ENCODE assay signal across 13 cellular contexts in the genomic region with DNA sequence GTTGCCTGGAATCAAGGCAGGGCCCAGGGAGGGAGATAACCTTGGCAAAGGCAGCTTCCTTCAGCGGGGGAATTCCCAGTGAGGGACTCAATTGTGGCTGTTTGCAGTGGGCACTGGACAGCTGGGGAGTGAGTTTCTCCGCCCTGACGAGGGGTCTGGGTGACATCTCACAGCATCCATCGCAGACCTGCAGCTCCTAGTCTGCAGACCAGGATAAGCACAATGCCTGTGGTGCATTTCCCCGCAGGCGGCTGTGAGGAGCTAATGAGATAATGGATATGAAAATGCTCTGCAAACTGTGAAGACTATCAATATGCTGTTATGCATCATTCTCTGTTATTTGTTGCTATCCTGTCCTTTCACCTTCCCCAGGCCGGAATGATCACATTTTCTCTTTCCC. TPM values are rescaled to one million over a fixed set of nuclear protein-coding genes. Genes with fewer than 3 reads are reported as not detected.
DNase-seq lines count a peak whose midpoint lies in the region; ATAC-seq and TF ChIP-seq lines count a peak whose summit lies in the region.
"Had no signal": no experiment of that assay in that cellular context is flagged by ENCODE, and none has a peak within 500 bp of the region (broad histone marks: within the 10 kb centered on the region; RNA-seq: fewer than 3 reads in every experiment).

No MANE protein-coding gene starts in this region.

- H3K9me3 Mint-ChIP-seq in WTC11: peaks cover 14% of the 10 kb centered on the region; the same call in 1 of the 2 replicates

- no peak overlapping the region for H3K56ac ChIP-seq in IMR-90 (ENCODE audit: extremely low read depth, insufficient read depth, low read length)

- no peak for DNase-seq in IMR-90
- no peak for DNase-seq in WTC11 (ENCODE audit: low spot score)
- no peak for DNase-seq in hepatocyte (ENCODE audit: low spot score)
- no peak for DNase-seq in right lobe of liver
- DNase-seq in coronary artery (ENCODE audit: low spot score): no peak
- DNase-seq: activated CD4-positive, alpha-beta T cell treated with anti-CD3 and anti-CD28 coated beads for 1 hour; Caco-2; cerebellar nuclear complex; NCI-H187; ovary had no signal

- no peak overlapping the region; the same call in 1 of the 2 replicates for H2BK20ac ChIP-seq in IMR-90 (ENCODE audit: low read depth, low read length)

- H4K20me1 ChIP-seq in IMR-90 (ENCODE audit: insufficient read depth, low read length): no peaks in the 10 kb centered on the region
- H4K20me1 ChIP-seq in hepatocyte (ENCODE audit: insufficient read depth, poor library complexity, severe bottlenecking): no peaks in the 10 kb centered on the region

- dilution Hi-C loops in IMR-90 (cut with HindIII; ENCODE audit: low sequenced_read_pairs, unreplicated experiment): no loop called here

- H2BK120ac ChIP-seq in IMR-90 (ENCODE audit: low read depth, low read length): peak overlapping the region; percentile 93; the same call in 1 of the 2 replicates

- peak overlapping the region; percentile 83; the same call in 1 of the 2 replicates for H4K91ac ChIP-seq in IMR-90 (ENCODE audit: insufficient read depth, low read depth, low read length)

- peaks cover 6% of the 10 kb centered on the region for H3K4me1 ChIP-seq in IMR-90 (ENCODE audit: control insufficient read depth, insufficient read depth, low read length)
- H3K4me1 ChIP-seq in hepatocyte (ENCODE audit: insufficient read depth): peaks cover 35% of the 10 kb centered on the region
- peaks cover 0 to 17% (median 10%) of the 10 kb centered on the region in 5 donors for H3K4me1 ChIP-seq in subcutaneous abdominal adipose tissue (ENCODE audit: control insufficient read depth in 5 of 5, insufficient read depth in 5 of 5, low read length in 5 of 5)
- H3K4me1 ChIP-seq in right lobe of liver: peaks cover 0 to 25% (median 4%) of the 10 kb centered on the region in 4 donors

- no peak overlapping the region; the same call in 1 of the 2 replicates for H4K5ac ChIP-seq in IMR-90 (ENCODE audit: low read depth, low read length)

- ATAC-seq in IMR-90 (ENCODE audit: low read depth) (no peak), WTC11 (peak; percentile 7; the same call in 1 of the 2 replicates), right lobe of liver (no peak), HG02763 (IDR thresholded peaks at IDR 0.05; ENCODE audit: unreplicated experiment) (no peak)

- peaks cover 2% of the 10 kb centered on the region; the same call in 1 of the 2 replicates for H3K9me3 ChIP-seq in IMR-90 (ENCODE audit: control insufficient read depth, insufficient read depth, low read length)
- peaks cover 4% of the 10 kb centered on the region for H3K9me3 ChIP-seq in hepatocyte (ENCODE audit: low read depth)
- H3K9me3 ChIP-seq in subcutaneous abdominal adipose tissue (ENCODE audit: control insufficient read depth in 5 of 5, low read length in 5 of 5): no peaks in the 10 kb centered on the region
- no peaks in the 10 kb centered on the region for H3K9me3 ChIP-seq in right lobe of liver
- H3K9me3 ChIP-seq: Caco-2, ovary had no signal

- H2AFZ ChIP-seq in IMR-90 (replicated peaks; ENCODE audit: low read length, poor library complexity) (no peak overlapping the region), hepatocyte (no peak overlapping the region)

- peak overlapping the region; percentile 26; the same call in 1 of the 2 replicates for H3K4ac ChIP-seq in IMR-90 (ENCODE audit: low read depth, low read length)

- H3K27ac Mint-ChIP-seq in WTC11: peak overlapping the region; percentile 91
- H3K27ac Mint-ChIP-seq: IgD-negative memory B cell had no signal

- H3K18ac ChIP-seq in IMR-90 (ENCODE audit: low read depth, low read length): peak overlapping the region; percentile 99; the same call in 1 of the 2 replicates

- H3K9me1 ChIP-seq in IMR-90 (ENCODE audit: insufficient read depth, low read length): peaks cover 2% of the 10 kb centered on the region; the same call in 1 of the 2 replicates

- no peak overlapping the region for H3K4me2 ChIP-seq in IMR-90 (ENCODE audit: low read depth, low read length)
- peak overlapping the region; percentile 5 for H3K4me2 ChIP-seq in hepatocyte

- H3K27ac ChIP-seq in IMR-90 (ENCODE audit: insufficient read depth, low read length) (no peak overlapping the region; the same call in 1 of the 2 replicates), hepatocyte (peak overlapping the region; percentile 89), subcutaneous abdominal adipose tissue (ENCODE audit: low read depth, low read length) (peak overlapping the region; percentile 59), right lobe of liver (peak overlapping the region in 1 of 3 donors; percentile 1), coronary artery (peak overlapping the region in 1 of 2 donors; percentile 39)

- intact Hi-C loops in IMR-90 (cut with micrococcal nuclease): no loop called here
- intact Hi-C loops in right lobe of liver (cut with DNase I): no loop called here

- in situ Hi-C loops in IMR-90 (cut with MboI; ENCODE audit: low sequenced_read_pairs): no loop called here

- no TSS peak for BruUV-seq in IMR-90 (replicated peaks; lab: Mats Ljungman, UMichigan)

- TF ChIP-seq CTCF in IMR-90 (conservative IDR thresholded peaks at IDR 0.05; ENCODE audit: low read depth, low read length) (no peak), WTC11 (IDR thresholded peaks at IDR 0.05) (no peak), hepatocyte (IDR thresholded peaks at IDR 0.05; ENCODE audit: poor library complexity) (no peak), right lobe of liver (IDR thresholded peaks at IDR 0.05) (no peak), coronary artery (IDR thresholded peaks at IDR 0.05) (no peak)

- no peak overlapping the region for H2BK15ac ChIP-seq in IMR-90 (ENCODE audit: low read depth, low read length)

- H3K36me3 Mint-ChIP-seq in WTC11: 0 out of 2 replicates have a peak, but pooled peaks cover 6% of the 10 kb centered on the region

- no peak overlapping the region for H3K23ac ChIP-seq in IMR-90 (ENCODE audit: low read depth, low read length)

- H2AK9ac ChIP-seq in IMR-90 (replicated peaks; ENCODE audit: low read depth, low read length, poor library complexity): no peak overlapping the region

- H3K27me3 ChIP-seq in IMR-90 (ENCODE audit: control insufficient read depth, insufficient read depth, low read length): peaks cover 9% of the 10 kb centered on the region; the same call in 1 of the 2 replicates
- no peaks in the 10 kb centered on the region for H3K27me3 ChIP-seq in hepatocyte
- H3K27me3 ChIP-seq in subcutaneous abdominal adipose tissue (ENCODE audit: control insufficient read depth in 5 of 5, insufficient read depth in 4 of 5, low read length in 5 of 5): no peaks in the 10 kb centered on the region
- H3K27me3 ChIP-seq in right lobe of liver: no peaks in the 10 kb centered on the region
- H3K27me3 ChIP-seq: ovary had no signal

- no peaks in the 10 kb centered on the region for H3K79me1 ChIP-seq in IMR-90 (ENCODE audit: low read depth in 1 of 2, low read length in 2 of 2)

- TF ChIP-seq POLR2A in IMR-90 (IDR thresholded peaks at IDR 0.05; ENCODE audit: low read depth, low read length): no peak
- no peak for TF ChIP-seq POLR2A in right lobe of liver (IDR thresholded peaks at IDR 0.05)

- H2AK5ac ChIP-seq in IMR-90 (ENCODE audit: low read depth, low read length): no peak overlapping the region

- no peak overlapping the region for H2BK5ac ChIP-seq in IMR-90 (ENCODE audit: low read depth, low read length, poor library complexity, severe bottlenecking)

- H3K36me3 ChIP-seq in IMR-90 (ENCODE audit: control insufficient read depth, insufficient read depth, low read length): no peaks in the 10 kb centered on the region
- no peaks in the 10 kb centered on the region for H3K36me3 ChIP-seq in hepatocyte (replicated peaks; ENCODE audit: insufficient read depth, low read depth)
- H3K36me3 ChIP-seq in subcutaneous abdominal adipose tissue (ENCODE audit: control insufficient read depth in 5 of 5, insufficient read depth in 5 of 5, low read length in 5 of 5): no peaks in the 10 kb centered on the region
- H3K36me3 ChIP-seq in right lobe of liver: no peaks in the 10 kb centered on the region
- H3K36me3 ChIP-seq: ovary had no signal

- H3K79me2 ChIP-seq in hepatocyte: no peaks in the 10 kb centered on the region

- no peak overlapping the region for H3K4me3 Mint-ChIP-seq in WTC11
- H3K4me3 Mint-ChIP-seq: IgD-negative memory B cell had no signal

- 83% methylated on average over 1 of the region's 7 CpGs; no CpG with 5 or more reads in 1 of the 2 experiments for WGBS in IMR-90 (ENCODE audit: extremely low coverage in 2 of 2, insufficient read length in 1 of 2), 2 experiments
- 70% methylated on average over 7 of the region's 7 CpGs for WGBS in hepatocyte (ENCODE audit: low lambda C conversion rate, missing lambda C conversion rate)
- WGBS in right lobe of liver (ENCODE audit: insufficient coverage, low coverage, low lambda C conversion rate, missing lambda C conversion rate): 78% methylated on average over 4 of the region's 7 CpGs

- peaks cover 41% of the 10 kb centered on the region for H3K4me1 Mint-ChIP-seq in WTC11
- H3K4me1 Mint-ChIP-seq: IgD-negative memory B cell had no signal

- peaks cover 20% of the 10 kb centered on the region for H3K27me3 Mint-ChIP-seq in WTC11 (ENCODE audit: low read depth)

- H3K9me2 ChIP-seq in hepatocyte (replicated peaks; ENCODE audit: insufficient read depth): no peaks in the 10 kb centered on the region

- H3K4me3 ChIP-seq in IMR-90 (ENCODE audit: insufficient read depth, low read depth, low read length) (no peak overlapping the region), hepatocyte (no peak overlapping the region), subcutaneous abdominal adipose tissue (ENCODE audit: low read depth in 1 of 5, low read length in 5 of 5) (no peak overlapping the region), right lobe of liver (no peak overlapping the region), coronary artery (no peak overlapping the region)
- H3K4me3 ChIP-seq: ovary had no signal

- H3K14ac ChIP-seq in IMR-90 (replicated peaks; ENCODE audit: low read depth, low read length): no peak overlapping the region

- peak overlapping the region in 1 of 2 experiments; percentile 55; a peak in 3 of 4 replicates for H4K8ac ChIP-seq in IMR-90 (ENCODE audit: low read depth in 2 of 2, low read length in 2 of 2)

- CTCF ChIA-PET in IMR-90 (lab: Yijun Ruan, JAX) (interaction anchor here (0.6 kb wide), 1 partner anchor 1693 kb away, joined by 3 read pairs; no protein-coding TSS in a partner anchor), WTC11 (lab: Charles Lee) (interaction anchor here (0.7 to 3.3 kb wide), 6 partner anchors 9 to 476 kb away, joined by 3 to 39 read pairs (median 5); a partner anchor contains a TSS)

- H3K9ac ChIP-seq in IMR-90 (ENCODE audit: low read depth, low read length) (no peak overlapping the region), subcutaneous abdominal adipose tissue (ENCODE audit: low read length in 5 of 5) (no peak overlapping the region)

- POLR2A ChIA-PET in IMR-90 (lab: Charles Lee; ENCODE audit: unreplicated experiment) (interaction anchor here (0.5 kb wide), 1 partner anchor 435 kb away, joined by 5 read pairs; no protein-coding TSS in a partner anchor), WTC11 (lab: Charles Lee) (interaction anchor here (1.7 to 2.6 kb wide), 2 partner anchors 10 to 29 kb away, joined by 4 to 5 read pairs; no protein-coding TSS in a partner anchor)

- TF ChIP-seq RAD21 in IMR-90 (IDR thresholded peaks at IDR 0.05; ENCODE audit: low read length): no peak

RNA-seq across cellular contexts. Expression of a gene that starts 30.0 kb away (rescaled TPM):
- total RNA-seq in IMR-90 (2012; rRNA removed) (1.1 and 1.9 TPM in 2 replicates), WTC11 (2021) (2.9 to 4.2 TPM (median 4.1 TPM) in 3 replicates), hepatocyte (23.2 and 28.9 TPM in 2 replicates), right lobe of liver (1 to 10 TPM; 3.8 to 7.1 (median 6.4) TPM)
- polyA plus RNA-seq in IMR-90 (2012; rRNA removed) (0.65 and 0.77 TPM in 2 replicates), hepatocyte (32.7 and 38.5 TPM in 2 replicates)
- polyA plus RNA-seq in IMR-90 (2012; cell fraction: cytosol; rRNA removed): 0.69 and 1.8 TPM in 2 replicates
- 1.5 and 2.4 TPM in 2 replicates for polyA plus RNA-seq in IMR-90 (2012; cell fraction: nucleus; rRNA removed; ENCODE audit: low replicate concordance)
